ENCODE assay signal across 11 cellular contexts in the genomic region with DNA sequence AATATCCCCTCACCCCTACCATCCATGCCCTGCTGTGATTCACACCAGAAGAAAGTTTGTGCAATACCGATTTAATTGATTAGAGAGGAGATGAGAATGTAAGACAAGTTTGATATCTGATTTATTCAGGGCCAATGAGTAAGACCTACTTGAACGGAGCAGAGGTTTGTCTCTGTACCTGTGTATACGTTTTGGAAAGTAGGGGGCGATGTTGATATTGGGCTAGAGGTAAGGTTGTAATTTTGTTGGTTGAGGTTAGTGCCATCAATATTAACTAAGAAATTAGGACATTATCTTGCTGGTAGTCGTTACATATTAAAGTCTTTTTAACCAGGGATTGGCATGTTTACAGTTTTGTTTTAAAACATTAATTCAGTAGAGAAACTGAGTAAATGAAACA. TPM values are rescaled to one million over a fixed set of nuclear protein-coding genes. Genes with fewer than 3 reads are reported as not detected.
DNase-seq lines count a peak whose midpoint lies in the region; ATAC-seq and TF ChIP-seq lines count a peak whose summit lies in the region.
"Had no signal": no experiment of that assay in that cellular context is flagged by ENCODE, and none has a peak within 500 bp of the region (broad histone marks: within the 10 kb centered on the region; RNA-seq: fewer than 3 reads in every experiment).

No MANE protein-coding gene starts in this region.

- in situ Hi-C loops in GM13976 (cut with MboI; ENCODE audit: low sequenced_read_pairs, unreplicated experiment), result loop anchor here (25.0 kb wide), 1 partner anchor 407 kb away; no protein-coding TSS in a partner anchor

- H3K4me1 ChIP-seq in endodermal cell (ENCODE audit: control insufficient read depth, insufficient read depth, low read length), result no peaks in the 10 kb centered on the region

- no peak overlapping the region for H3K4me3 ChIP-seq in endodermal cell (ENCODE audit: low read length)
- H3K4me3 ChIP-seq: mucosa of descending colon had no signal

- WGBS in endodermal cell (ENCODE audit: insufficient coverage in 1 of 2, insufficient read length in 1 of 2), 2 experiments, result 24% methylated on average over 2 to 5 of the region's 5 CpGs

- H3K9me3 Mint-ChIP-seq in activated naive CD4-positive, alpha-beta T cell treated with anti-CD3 and anti-CD28 coated beads, Interleukin-2, amount 50 U/mL, for 24 hours, result no peaks in the 10 kb centered on the region
- H3K9me3 Mint-ChIP-seq in endodermal cell, result no peaks in the 10 kb centered on the region
- H3K9me3 Mint-ChIP-seq in stimulated activated naive B cell treated with anti-CD40 and anti-IgM and Interleukin-4, amounts not matched to agents 10 μg/mL and 1 μg/mL and 100 μg/mL, for 72 hours, result no peaks in the 10 kb centered on the region

- no peak for DNase-seq in activated naive CD4-positive, alpha-beta T cell (lab: John Stamatoyannopoulos, UW)
- peak; percentile 62 for DNase-seq in NCI-H82 (lab: John Stamatoyannopoulos, UW)
- peak; percentile 50 for DNase-seq in endodermal cell
- DNase-seq in stimulated activated naive B cell treated with anti-CD40 and anti-IgM and Interleukin-4, amounts not matched to agents 10 μg/mL and 1 μg/mL and 100 μg/mL, for 72 hours, result no peak
- no peak for DNase-seq in GM13976 (ENCODE audit: low spot score)
- DNase-seq: effector CD8-positive, alpha-beta T cell had no signal

- ATAC-seq in stimulated activated naive B cell treated with anti-CD40 and anti-IgM and Interleukin-4, amounts not matched to agents 10 μg/mL and 1 μg/mL and 100 μg/mL, for 72 hours (replicated peaks), result peak in 1 of 2 donors; percentile 51
- ATAC-seq in GM21381 (IDR thresholded peaks at IDR 0.05; ENCODE audit: unreplicated experiment) (no peak), HG03457 (IDR thresholded peaks at IDR 0.05; ENCODE audit: unreplicated experiment) (no peak)
- ATAC-seq: mucosa of descending colon had no signal

- H3K9me3 ChIP-seq in endodermal cell (ENCODE audit: control insufficient read depth, low read length), result no peaks in the 10 kb centered on the region
- H3K9me3 ChIP-seq: mucosa of descending colon had no signal

- H3K36me3 ChIP-seq in endodermal cell (ENCODE audit: control insufficient read depth, insufficient read depth, low read length), result no peaks in the 10 kb centered on the region

- no peak overlapping the region for H3K4me3 Mint-ChIP-seq in activated naive CD4-positive, alpha-beta T cell treated with anti-CD3 and anti-CD28 coated beads, Interleukin-2, amount 50 U/mL, for 24 hours
- H3K4me3 Mint-ChIP-seq in endodermal cell, result no peak overlapping the region
- no peak overlapping the region for H3K4me3 Mint-ChIP-seq in stimulated activated naive B cell treated with anti-CD40 and anti-IgM and Interleukin-4, amounts not matched to agents 10 μg/mL and 1 μg/mL and 100 μg/mL, for 72 hours
- H3K4me3 Mint-ChIP-seq: CD4-positive, alpha-beta memory T cell had no signal

- H3K27me3 ChIP-seq in endodermal cell (ENCODE audit: control insufficient read depth, insufficient read depth, low read length, poor library complexity, severe bottlenecking), result no peaks in the 10 kb centered on the region

- no peaks in the 10 kb centered on the region for H3K4me1 Mint-ChIP-seq in activated naive CD4-positive, alpha-beta T cell treated with anti-CD3 and anti-CD28 coated beads, Interleukin-2, amount 50 U/mL, for 24 hours
- peaks cover 9% of the 10 kb centered on the region for H3K4me1 Mint-ChIP-seq in endodermal cell
- peaks cover 24 to 56% of the 10 kb centered on the region in 2 donors for H3K4me1 Mint-ChIP-seq in stimulated activated naive B cell treated with anti-CD40 and anti-IgM and Interleukin-4, amounts not matched to agents 10 μg/mL and 1 μg/mL and 100 μg/mL, for 72 hours
- H3K4me1 Mint-ChIP-seq: CD4-positive, alpha-beta memory T cell had no signal

- H3K9ac ChIP-seq in endodermal cell (ENCODE audit: extremely low read depth, low read length, poor library complexity, severe bottlenecking), result no peak overlapping the region

- peak; percentile 81 for TF ChIP-seq CTCF in endodermal cell (conservative IDR thresholded peaks at IDR 0.05)
- TF ChIP-seq CTCF in GM13976 (IDR thresholded peaks at IDR 0.05; ENCODE audit: borderline replicate concordance, control extremely low read depth, extremely low read depth, insufficient read depth, missing control alignments), result no peak

- H3K27me3 Mint-ChIP-seq in activated naive CD4-positive, alpha-beta T cell treated with anti-CD3 and anti-CD28 coated beads, Interleukin-2, amount 50 U/mL, for 24 hours, result no peaks in the 10 kb centered on the region
- no peaks in the 10 kb centered on the region for H3K27me3 Mint-ChIP-seq in endodermal cell (ENCODE audit: insufficient read depth)
- no peaks in the 10 kb centered on the region for H3K27me3 Mint-ChIP-seq in stimulated activated naive B cell treated with anti-CD40 and anti-IgM and Interleukin-4, amounts not matched to agents 10 μg/mL and 1 μg/mL and 100 μg/mL, for 72 hours
- H3K27me3 Mint-ChIP-seq: CD4-positive, alpha-beta memory T cell had no signal

- peaks cover 11% of the 10 kb centered on the region for H3K36me3 Mint-ChIP-seq in activated naive CD4-positive, alpha-beta T cell treated with anti-CD3 and anti-CD28 coated beads, Interleukin-2, amount 50 U/mL, for 24 hours
- peaks cover 3% of the 10 kb centered on the region for H3K36me3 Mint-ChIP-seq in endodermal cell (ENCODE audit: low read depth)
- H3K36me3 Mint-ChIP-seq in stimulated activated naive B cell treated with anti-CD40 and anti-IgM and Interleukin-4, amounts not matched to agents 10 μg/mL and 1 μg/mL and 100 μg/mL, for 72 hours, result peaks cover 50 to 51% of the 10 kb centered on the region in 2 donors

- H3K27ac Mint-ChIP-seq in activated naive CD4-positive, alpha-beta T cell treated with anti-CD3 and anti-CD28 coated beads, Interleukin-2, amount 50 U/mL, for 24 hours, result peak overlapping the region; percentile 5
- no peak overlapping the region for H3K27ac Mint-ChIP-seq in endodermal cell
- peak overlapping the region; percentile 40 for H3K27ac Mint-ChIP-seq in stimulated activated naive B cell treated with anti-CD40 and anti-IgM and Interleukin-4, amounts not matched to agents 10 μg/mL and 1 μg/mL and 100 μg/mL, for 72 hours
- H3K27ac Mint-ChIP-seq: CD4-positive, alpha-beta memory T cell had no signal

- H3K27ac ChIP-seq in endodermal cell (ENCODE audit: low read depth, low read length), result no peak overlapping the region

RNA-seq across cellular contexts. Expression of gene EAF2, which starts 20.5 kb away (rescaled TPM):
- total RNA-seq in endodermal cell, result 1 to 10 TPM; 3.5 to 4.6 TPM
- 4.6 TPM for polyA plus RNA-seq in endodermal cell (2013, experiment 1 of 2)
- 5.5 TPM for polyA plus RNA-seq in endodermal cell (2013, experiment 2 of 2)

RNA-seq across cellular contexts. Expression of gene IQCB1, which starts 20.7 kb away (rescaled TPM):
- 10 to 100 TPM; 35.2 to 44.5 TPM for total RNA-seq in endodermal cell
- 57.9 TPM for polyA plus RNA-seq in endodermal cell (2013, experiment 1 of 2)
- polyA plus RNA-seq in endodermal cell (2013, experiment 2 of 2), result 53.8 TPM

RNA-seq across cellular contexts. Expression of gene SLC15A2, which starts 38.6 kb away (rescaled TPM):
- total RNA-seq in endodermal cell, result 1 to 10 TPM in 1 of 2 donors, under 1 TPM in 1; 0.73 to 2.1 TPM
- polyA plus RNA-seq in endodermal cell (2013, experiment 1 of 2), result 1.1 TPM
- 1.6 TPM for polyA plus RNA-seq in endodermal cell (2013, experiment 2 of 2)

Comparison
In these comparisons a context has a peak if more than half of its experiments do, and no peak if none do; other contexts are left out.
1. DNase-seq: peak in NCI-H82 (single experiment) and endodermal cell (single experiment); none in activated naive CD4-positive, alpha-beta T cell (0 of 4), stimulated activated naive B cell treated with anti-CD40 and anti-IgM and Interleukin-4, amounts not matched to agents 10 μg/mL and 1 μg/mL and 100 μg/mL, for 72 hours (single experiment) and GM13976 (single experiment).